ENCODE assay signal across 1 cellular context in the genomic region with DNA sequence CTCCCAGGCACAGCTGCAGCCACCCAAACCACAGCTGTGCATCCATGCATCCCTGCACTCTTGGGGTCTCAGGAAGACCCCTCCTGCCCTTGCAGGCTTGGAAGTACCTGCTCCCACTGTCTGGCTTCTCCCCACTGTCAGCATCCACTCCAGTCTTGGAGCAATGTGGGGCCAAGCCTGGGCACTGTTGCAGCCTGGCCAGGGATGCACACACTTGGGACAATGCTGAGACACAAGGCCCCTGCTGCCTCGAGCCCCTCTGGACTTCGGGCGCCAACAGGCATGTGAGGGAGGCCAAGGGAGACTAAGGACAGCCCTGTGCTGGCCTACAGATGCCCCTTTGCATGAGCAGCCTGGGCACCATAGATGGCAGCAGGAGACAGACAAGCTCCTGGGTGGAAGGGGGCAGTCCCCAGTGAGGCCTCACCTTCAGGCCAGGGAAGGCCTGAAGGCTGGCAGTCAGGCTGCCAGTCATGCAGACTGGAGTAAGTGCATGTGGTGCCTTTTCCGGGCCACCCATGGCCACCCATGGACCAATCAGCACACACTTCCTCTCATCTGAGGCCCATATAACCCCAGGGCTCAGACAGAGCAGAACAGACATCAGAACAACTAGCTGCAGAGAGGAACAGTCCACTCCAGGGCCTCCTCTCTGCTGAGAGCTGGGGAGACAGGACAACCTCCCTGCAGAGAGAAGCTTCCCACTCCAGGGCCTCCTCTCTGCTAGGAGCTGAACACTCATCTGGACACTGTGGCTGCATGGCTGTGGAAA.
TF ChIP-seq lines count a peak whose summit lies in the region.

No MANE protein-coding gene starts in this region.

TF ChIP-seq in GM12878, 131 proteins besides CTCF, POLR2A, EP300 and RAD21:
- TF ChIP-seq RBBP5 (conservative IDR thresholded peaks at IDR 0.05) (no peak), ZSCAN29 (IDR thresholded peaks at IDR 0.05) (no peak), TCF7 (IDR thresholded peaks at IDR 0.05; ENCODE audit: borderline replicate concordance) (no peak), HDAC6 (IDR thresholded peaks at IDR 0.05; ENCODE audit: unreplicated experiment) (no peak), ZZZ3 (IDR thresholded peaks at IDR 0.05; ENCODE audit: control insufficient read depth, insufficient read length, low read depth) (no peak), ESRRA (IDR thresholded peaks at IDR 0.05; ENCODE audit: low read length) (no peak), RB1 (IDR thresholded peaks at IDR 0.05; ENCODE audit: borderline replicate concordance) (no peak), LARP7 (IDR thresholded peaks at IDR 0.05) (no peak), HDGF (IDR thresholded peaks at IDR 0.05) (no peak), BMI1 (IDR thresholded peaks at IDR 0.05; ENCODE audit: borderline replicate concordance) (no peak), CHD2 (IDR thresholded peaks at IDR 0.05; ENCODE audit: borderline replicate concordance, low read depth, low read length) (no peak), FOXM1 (IDR thresholded peaks at IDR 0.05; ENCODE audit: low read depth, low read length) (no peak), TAF1 (IDR thresholded peaks at IDR 0.05; ENCODE audit: borderline replicate concordance, low read depth, low read length) (no peak), EED (IDR thresholded peaks at IDR 0.05; ENCODE audit: low read depth) (no peak), POLR2AphosphoS2 (IDR thresholded peaks at IDR 0.05; ENCODE audit: low read depth, low read length) (no peak), USF1 (IDR thresholded peaks at IDR 0.05; ENCODE audit: borderline replicate concordance, extremely low read length, insufficient read depth, low read depth, low read length) (no peak), CEBPZ (IDR thresholded peaks at IDR 0.05; ENCODE audit: low read depth, low read length) (no peak)
- TF ChIP-seq, protein P1, sequence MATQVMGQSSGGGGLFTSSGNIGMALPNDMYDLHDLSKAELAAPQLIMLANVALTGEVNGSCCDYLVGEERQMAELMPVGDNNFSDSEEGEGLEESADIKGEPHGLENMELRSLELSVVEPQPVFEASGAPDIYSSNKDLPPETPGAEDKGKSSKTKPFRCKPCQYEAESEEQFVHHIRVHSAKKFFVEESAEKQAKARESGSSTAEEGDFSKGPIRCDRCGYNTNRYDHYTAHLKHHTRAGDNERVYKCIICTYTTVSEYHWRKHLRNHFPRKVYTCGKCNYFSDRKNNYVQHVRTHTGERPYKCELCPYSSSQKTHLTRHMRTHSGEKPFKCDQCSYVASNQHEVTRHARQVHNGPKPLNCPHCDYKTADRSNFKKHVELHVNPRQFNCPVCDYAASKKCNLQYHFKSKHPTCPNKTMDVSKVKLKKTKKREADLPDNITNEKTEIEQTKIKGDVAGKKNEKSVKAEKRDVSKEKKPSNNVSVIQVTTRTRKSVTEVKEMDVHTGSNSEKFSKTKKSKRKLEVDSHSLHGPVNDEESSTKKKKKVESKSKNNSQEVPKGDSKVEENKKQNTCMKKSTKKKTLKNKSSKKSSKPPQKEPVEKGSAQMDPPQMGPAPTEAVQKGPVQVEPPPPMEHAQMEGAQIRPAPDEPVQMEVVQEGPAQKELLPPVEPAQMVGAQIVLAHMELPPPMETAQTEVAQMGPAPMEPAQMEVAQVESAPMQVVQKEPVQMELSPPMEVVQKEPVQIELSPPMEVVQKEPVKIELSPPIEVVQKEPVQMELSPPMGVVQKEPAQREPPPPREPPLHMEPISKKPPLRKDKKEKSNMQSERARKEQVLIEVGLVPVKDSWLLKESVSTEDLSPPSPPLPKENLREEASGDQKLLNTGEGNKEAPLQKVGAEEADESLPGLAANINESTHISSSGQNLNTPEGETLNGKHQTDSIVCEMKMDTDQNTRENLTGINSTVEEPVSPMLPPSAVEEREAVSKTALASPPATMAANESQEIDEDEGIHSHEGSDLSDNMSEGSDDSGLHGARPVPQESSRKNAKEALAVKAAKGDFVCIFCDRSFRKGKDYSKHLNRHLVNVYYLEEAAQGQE (IDR thresholded peaks at IDR 0.05; ENCODE audit: low read depth, low read length): no peak
TF ChIP-seq in GM12878: peak in this region for 0.
